In genomic region chr9:87494970-87495471, GRCh38 we compare ENCODE assay signal across 16 cellular contexts. TPM values are rescaled to one million over a fixed set of nuclear protein-coding genes. Genes with fewer than 3 reads are reported as not detected.
DNase-seq lines count a peak whose midpoint lies in the region; ATAC-seq, FAIRE-seq and TF ChIP-seq lines count a peak whose summit lies in the region.
"Had no signal": no experiment of that assay in that cellular context is flagged by ENCODE, and none has a peak within 500 bp of the region (broad histone marks: within the 10 kb centered on the region; RNA-seq: fewer than 3 reads in every experiment).

No MANE protein-coding gene starts in this region.

- H4K20me1 ChIP-seq in K562 (replicated peaks; ENCODE audit: control insufficient read depth, insufficient read depth, low read length), result no peaks in the 10 kb centered on the region

- no peak for FAIRE-seq in K562 (lab: Jason Lieb, UNC)
- FAIRE-seq: small intestine had no signal

- H3K27me3 ChIP-seq in K562 (ENCODE audit: control insufficient read depth in 2 of 2, insufficient read depth in 2 of 2, low read length in 2 of 2) (no peaks in the 10 kb centered on the region), skeletal muscle satellite cell (ENCODE audit: control insufficient read depth, insufficient read depth, low read length) (no peaks in the 10 kb centered on the region)
- H3K27me3 ChIP-seq: SJSA1 had no signal

- TF ChIP-seq EP300 in K562 (IDR thresholded peaks at IDR 0.05; ENCODE audit: low read length), result no peak

- DNase-seq in NCI-H2029 treated with DMSO at 0.1 percent for 48 hours (lab: John Stamatoyannopoulos, UW) (peak; percentile 12), NCI-H2029 (lab: John Stamatoyannopoulos, UW) (no peak), LHCN-M2 (ENCODE audit: low read depth) (peak; percentile 99), K562 (ENCODE audit: extremely low read depth in 1 of 4, low spot score in 3 of 4) (peak; percentile 19 to 54 (median 30)), RPMI8226 (no peak)
- no peak for DNase-seq in activated CD4-positive, alpha-beta T cell treated with anti-CD3 and anti-CD28 coated beads for 1 hour
- DNase-seq: activated CD8-positive, alpha-beta memory T cell treated with anti-CD3 and anti-CD28 coated beads for 24 hours; GF-D8; NCI-H1694; small intestine had no signal

- H3K4me2 ChIP-seq in K562 (ENCODE audit: insufficient read depth, low read length), result no peak overlapping the region
- H3K4me2 ChIP-seq in skeletal muscle satellite cell (ENCODE audit: low read length), result peak overlapping the region; percentile 64

- H3K9me3 ChIP-seq in K562 (replicated peaks; ENCODE audit: control insufficient read depth, insufficient read depth, low read depth, low read length), result no peaks in the 10 kb centered on the region
- H3K9me3 ChIP-seq in skeletal muscle satellite cell (replicated peaks; ENCODE audit: low read length), result no peaks in the 10 kb centered on the region
- H3K9me3 ChIP-seq: esophagus muscularis mucosa, SJSA1 had no signal

- H3K4me3 ChIP-seq in K562 (no peak overlapping the region), skeletal muscle satellite cell (ENCODE audit: low read length) (peak overlapping the region; percentile 33)
- H3K4me3 ChIP-seq: esophagus muscularis mucosa, lung, SJSA1 had no signal

- no peak overlapping the region for H2AFZ ChIP-seq in K562 (ENCODE audit: low read depth, low read length)

- TF ChIP-seq CTCF in K562 (IDR thresholded peaks at IDR 0.05 in 2 of 3, conservative IDR thresholded peaks at IDR 0.05 in 1 of 3; ENCODE audit: insufficient read depth in 2 of 3, low read depth in 1 of 3, low read length in 3 of 3), result no peak

- 0% methylated on average over 2 of the region's 2 CpGs for WGBS in K562 (ENCODE audit: insufficient coverage, low coverage, missing lambda C conversion rate)

- no TSS peak for BruUV-seq in K562 (replicated peaks; lab: Mats Ljungman, UMichigan)

- no peak for TF ChIP-seq POLR2A in K562 (conservative IDR thresholded peaks at IDR 0.05)

- peaks cover 23% of the 10 kb centered on the region for H3K79me2 ChIP-seq in K562 (ENCODE audit: control insufficient read depth, insufficient read depth, low read length)

- no peaks in the 10 kb centered on the region for H3K9me1 ChIP-seq in K562 (ENCODE audit: control insufficient read depth, insufficient read depth, low read length)

- H3K36me3 ChIP-seq in K562 (ENCODE audit: control insufficient read depth, insufficient read depth, low read length) (peaks cover 9% of the 10 kb centered on the region; the same call in 1 of the 3 replicates), skeletal muscle satellite cell (ENCODE audit: insufficient read depth, low read length) (no peaks in the 10 kb centered on the region)
- H3K36me3 ChIP-seq: esophagus muscularis mucosa had no signal

- in situ Hi-C loops in K562 (cut with MboI), result no loop called here

- H3K27ac ChIP-seq in K562 (ENCODE audit: extremely low read depth, low read depth, low read length), result no peak overlapping the region
- H3K27ac ChIP-seq: esophagus muscularis mucosa, SJSA1 had no signal

- POLR2A ChIA-PET in K562 (lab: Yijun Ruan, JAX), result no interaction called here

- 0 out of 4 replicates have a peak, but pooled peaks of 1 of the 2 experiments have one; percentile 12 for TF ChIP-seq RAD21 in K562 (CRISPR knock-in tag; conservative IDR thresholded peaks at IDR 0.05 in 1 of 2, IDR thresholded peaks at IDR 0.05 in 1 of 2)

- intact Hi-C loops in K562 (cut with micrococcal nuclease), result loop anchor here (10.0 kb wide), 1 partner anchor 170 kb away; no protein-coding TSS in a partner anchor

- H3K9ac ChIP-seq in K562 (ENCODE audit: insufficient read depth in 1 of 2, low read depth in 2 of 2, low read length in 2 of 2) (no peak overlapping the region), skeletal muscle satellite cell (ENCODE audit: low read depth, low read length) (no peak overlapping the region)

- CTCF ChIA-PET in K562 (lab: Yijun Ruan, JAX; ENCODE audit: low intra/inter-chr PET ratio), result no interaction called here

- ATAC-seq in K562 (no peak), GM19397 (IDR thresholded peaks at IDR 0.05; ENCODE audit: unreplicated experiment) (no peak)
- ATAC-seq: stimulated activated memory B cell treated with anti-CD40 and anti-IgM and Interleukin-4, amounts not matched to agents 10 μg/mL and 1 μg/mL and 100 μg/mL, for 72 hours had no signal

- peaks cover 16 to 22% of the 10 kb centered on the region in 2 experiments; a peak in 4 of 5 replicates for H3K4me1 ChIP-seq in K562 (replicated peaks in 1 of 2; ENCODE audit: control insufficient read depth in 2 of 2, insufficient read depth in 2 of 2, low read length in 2 of 2)
- H3K4me1 ChIP-seq in skeletal muscle satellite cell (ENCODE audit: control insufficient read depth, insufficient read depth, low read length), result peaks cover 30% of the 10 kb centered on the region

TF ChIP-seq in K562, 482 proteins besides CTCF, POLR2A, EP300 and RAD21 (continues in another document):
- TF ChIP-seq ZNF75A (CRISPR knock-in tag; IDR thresholded peaks at IDR 0.05) (no peak), FOS (IDR thresholded peaks at IDR 0.05; ENCODE audit: extremely low read depth, insufficient read length) (no peak), POLR2G (IDR thresholded peaks at IDR 0.05; ENCODE audit: low read depth, low read length) (no peak), ZNF212 (CRISPR knock-in tag; IDR thresholded peaks at IDR 0.05) (no peak), ZNF324 (CRISPR knock-in tag; IDR thresholded peaks at IDR 0.05) (no peak), IRF2 (CRISPR knock-in tag; IDR thresholded peaks at IDR 0.05) (no peak), CBFA2T2 (conservative IDR thresholded peaks at IDR 0.05) (no peak), ZNF354B (CRISPR knock-in tag; IDR thresholded peaks at IDR 0.05) (no peak), GABPB2 (CRISPR knock-in tag; conservative IDR thresholded peaks at IDR 0.05) (no peak), ZNF224 (CRISPR knock-in tag; IDR thresholded peaks at IDR 0.05) (no peak), SIN3B (IDR thresholded peaks at IDR 0.05; ENCODE audit: low read depth) (no peak)
- TF ChIP-seq, protein P1, sequence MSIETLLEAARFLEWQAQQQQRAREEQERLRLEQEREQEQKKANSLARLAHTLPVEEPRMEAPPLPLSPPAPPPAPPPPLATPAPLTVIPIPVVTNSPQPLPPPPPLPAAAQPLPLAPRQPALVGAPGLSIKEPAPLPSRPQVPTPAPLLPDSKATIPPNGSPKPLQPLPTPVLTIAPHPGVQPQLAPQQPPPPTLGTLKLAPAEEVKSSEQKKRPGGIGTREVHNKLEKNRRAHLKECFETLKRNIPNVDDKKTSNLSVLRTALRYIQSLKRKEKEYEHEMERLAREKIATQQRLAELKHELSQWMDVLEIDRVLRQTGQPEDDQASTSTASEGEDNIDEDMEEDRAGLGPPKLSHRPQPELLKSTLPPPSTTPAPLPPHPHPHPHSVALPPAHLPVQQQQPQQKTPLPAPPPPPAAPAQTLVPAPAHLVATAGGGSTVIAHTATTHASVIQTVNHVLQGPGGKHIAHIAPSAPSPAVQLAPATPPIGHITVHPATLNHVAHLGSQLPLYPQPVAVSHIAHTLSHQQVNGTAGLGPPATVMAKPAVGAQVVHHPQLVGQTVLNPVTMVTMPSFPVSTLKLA (conservative IDR thresholded peaks at IDR 0.05), result peak in 1 of 2 experiments; percentile 44; a peak in 2 of 4 replicates
- TF ChIP-seq, protein P2, sequence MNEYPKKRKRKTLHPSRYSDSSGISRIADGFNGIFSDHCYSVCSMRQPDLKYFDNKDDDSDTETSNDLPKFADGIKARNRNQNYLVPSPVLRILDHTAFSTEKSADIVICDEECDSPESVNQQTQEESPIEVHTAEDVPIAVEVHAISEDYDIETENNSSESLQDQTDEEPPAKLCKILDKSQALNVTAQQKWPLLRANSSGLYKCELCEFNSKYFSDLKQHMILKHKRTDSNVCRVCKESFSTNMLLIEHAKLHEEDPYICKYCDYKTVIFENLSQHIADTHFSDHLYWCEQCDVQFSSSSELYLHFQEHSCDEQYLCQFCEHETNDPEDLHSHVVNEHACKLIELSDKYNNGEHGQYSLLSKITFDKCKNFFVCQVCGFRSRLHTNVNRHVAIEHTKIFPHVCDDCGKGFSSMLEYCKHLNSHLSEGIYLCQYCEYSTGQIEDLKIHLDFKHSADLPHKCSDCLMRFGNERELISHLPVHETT (CRISPR knock-in tag; conservative IDR thresholded peaks at IDR 0.05 in 1 of 2, IDR thresholded peaks at IDR 0.05 in 1 of 2), result no peak
- TF ChIP-seq, protein P3, sequence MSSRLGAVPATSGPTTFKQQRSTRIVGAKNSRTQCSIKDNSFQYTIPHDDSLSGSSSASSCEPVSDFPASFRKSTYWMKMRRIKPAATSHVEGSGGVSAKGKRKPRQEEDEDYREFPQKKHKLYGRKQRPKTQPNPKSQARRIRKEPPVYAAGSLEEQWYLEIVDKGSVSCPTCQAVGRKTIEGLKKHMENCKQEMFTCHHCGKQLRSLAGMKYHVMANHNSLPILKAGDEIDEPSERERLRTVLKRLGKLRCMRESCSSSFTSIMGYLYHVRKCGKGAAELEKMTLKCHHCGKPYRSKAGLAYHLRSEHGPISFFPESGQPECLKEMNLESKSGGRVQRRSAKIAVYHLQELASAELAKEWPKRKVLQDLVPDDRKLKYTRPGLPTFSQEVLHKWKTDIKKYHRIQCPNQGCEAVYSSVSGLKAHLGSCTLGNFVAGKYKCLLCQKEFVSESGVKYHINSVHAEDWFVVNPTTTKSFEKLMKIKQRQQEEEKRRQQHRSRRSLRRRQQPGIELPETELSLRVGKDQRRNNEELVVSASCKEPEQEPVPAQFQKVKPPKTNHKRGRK (tag; IDR thresholded peaks at IDR 0.05), result no peak

RNA-seq across cellular contexts. Expression of gene DAPK1, which starts 2.6 kb away (rescaled TPM):
- total RNA-seq in LHCN-M2 (2014; rRNA removed), result 19.7 and 26.6 TPM in 2 replicates
- polyA plus RNA-seq in LHCN-M2 (2012), result 36.3 TPM
- 163 and 217 TPM in 2 replicates for total RNA-seq in K562 (2011; cell fraction: chromatin; rRNA removed; ENCODE audit: low replicate concordance)
- total RNA-seq in K562 (2011; cell fraction: nucleolus; rRNA removed), result 76.1 and 78.2 TPM in 2 replicates
- 82.8 and 97.2 TPM in 2 replicates for total RNA-seq in K562 (2011; cell fraction: nucleoplasm; rRNA removed)
- 13.3 and 16.5 TPM in 2 replicates for total RNA-seq in K562 (2014; rRNA removed)
- total RNA-seq in K562 (2014; rRNA removed; fragmentation: Illumina TruSeq; extraction: Trizol), result 11.7 and 13.4 TPM in 2 replicates
- total RNA-seq in K562 (2015; rRNA removed; fragmentation: Illumina TruSeq; extraction: Trizol), result 13.8 and 18.3 TPM in 2 replicates
- 24.4 and 27.5 TPM in 2 replicates for total RNA-seq in K562 (2021)
- polyA plus RNA-seq in K562 (2011; rRNA removed), result 26.4 and 28.2 TPM in 2 replicates
- polyA plus RNA-seq in K562 (2011; cell fraction: cytosol; rRNA removed), result 15.2 and 15.5 TPM in 2 replicates
- 89.0 and 97.1 TPM in 2 replicates for polyA plus RNA-seq in K562 (2011; cell fraction: nucleus; rRNA removed)
- 19.8 and 27.2 TPM in 2 replicates for polyA plus RNA-seq in K562 (2012)
- 15.8 and 16.5 TPM in 2 replicates for polyA plus RNA-seq in K562 (2014; fragmentation: Illumina TruSeq; extraction: Trizol)
- polyA plus RNA-seq in K562 (2014; fragmentation: Nextera tagmentation; extraction: Ambion mirVana), result 1 to 10 TPM; 1.7 to 2.3 TPM
- 14.3 and 17.9 TPM in 2 replicates for polyA plus RNA-seq in K562 (2014; rRNA removed)
- 53.9 and 65.5 TPM in 2 replicates for polyA minus RNA-seq in K562 (2011; rRNA and poly(A)+ RNA removed)
- 19.3 and 20.4 TPM in 2 replicates for polyA minus RNA-seq in K562 (2011; cell fraction: cytosol; rRNA and poly(A)+ RNA removed)
- polyA minus RNA-seq in K562 (2011; cell fraction: nucleus; rRNA and poly(A)+ RNA removed), result 82.0 and 106 TPM in 2 replicates
- total RNA-seq in skeletal muscle satellite cell (2012; rRNA removed), result 0.25 and 2.8 TPM in 2 replicates

Comparison
In these comparisons a context has a peak if more than half of its experiments do, and no peak if none do; other contexts are left out.
1. DNase-seq: peak in NCI-H2029 treated with DMSO at 0.1 percent for 48 hours (single experiment), LHCN-M2 (single experiment) and K562 (4 of 4); none in NCI-H2029 (single experiment), RPMI8226 (single experiment) and activated CD4-positive, alpha-beta T cell treated with anti-CD3 and anti-CD28 coated beads for 1 hour (single experiment).